In genomic region chr10:77501846-77502251, GRCh38 we compare ENCODE assay signal across 15 cellular contexts.
A peak's percentile ranks its signal among the peaks of the same experiment; 100 is the strongest.
DNase-seq lines count a peak whose midpoint lies in the region; FAIRE-seq and TF ChIP-seq lines count a peak whose summit lies in the region.
"Had no signal": no experiment of that assay in that cellular context is flagged by ENCODE, and none has a peak within 500 bp of the region (broad histone marks: within the 10 kb centered on the region; RNA-seq: fewer than 3 reads in every experiment).

No MANE protein-coding gene starts in this region.

- TF ChIP-seq CTCF in esophagus muscularis mucosa (IDR thresholded peaks at IDR 0.05), result no peak
- no peak for TF ChIP-seq CTCF in prostate gland (IDR thresholded peaks at IDR 0.05)

- H3K9ac ChIP-seq in skeletal muscle satellite cell (ENCODE audit: low read depth, low read length), result peak overlapping the region; percentile 40

- WGBS in esophagus muscularis mucosa, result 31% methylated on average over 4 of the region's 4 CpGs
- 67% methylated on average over 4 of the region's 4 CpGs for WGBS in prostate gland

- H3K4me1 ChIP-seq in esophagus muscularis mucosa (peaks cover 6 to 79% (median 63%) of the 10 kb centered on the region in 4 donors), skeletal muscle satellite cell (ENCODE audit: control insufficient read depth, insufficient read depth, low read length) (peaks cover 56% of the 10 kb centered on the region), prostate gland (replicated peaks) (peaks cover 2% of the 10 kb centered on the region)
- H3K4me1 ChIP-seq: colonic mucosa had no signal

- no peaks in the 10 kb centered on the region for H3K9me3 ChIP-seq in esophagus muscularis mucosa
- H3K9me3 ChIP-seq in skeletal muscle satellite cell (replicated peaks; ENCODE audit: low read length), result no peaks in the 10 kb centered on the region
- H3K9me3 ChIP-seq in prostate gland, result no peaks in the 10 kb centered on the region
- H3K9me3 ChIP-seq: colonic mucosa had no signal

- peak overlapping the region; percentile 60 for H3K4me2 ChIP-seq in skeletal muscle satellite cell (ENCODE audit: low read length)

- FAIRE-seq in GM12892 (lab: Jason Lieb, UNC) (peak; percentile 83), RCC 7860 (lab: Jason Lieb, UNC) (no peak)
- FAIRE-seq: islet of Langerhans had no signal

- H3K27ac ChIP-seq in esophagus muscularis mucosa (replicated peaks in 1 of 4) (peak overlapping the region; percentile 3 to 52 (median 38)), prostate gland (peak overlapping the region in 1 of 2 donors; percentile 13)
- H3K27ac ChIP-seq: colonic mucosa had no signal

- TF ChIP-seq POLR2A in GM12892 (IDR thresholded peaks at IDR 0.05; ENCODE audit: low read depth, low read length) (no peak), esophagus muscularis mucosa (IDR thresholded peaks at IDR 0.05; ENCODE audit: low read depth) (no peak), prostate gland (IDR thresholded peaks at IDR 0.05) (no peak)

- no peak for DNase-seq in GM12892 (ENCODE audit: insufficient read length)
- DNase-seq in RCC 7860 (ENCODE audit: low spot score), result peak; percentile 73
- DNase-seq in esophagus muscularis mucosa (ENCODE audit: extremely low spot score), result no peak
- DNase-seq in NCI-H1417 (lab: John Stamatoyannopoulos, UW), result no peak
- DNase-seq in prostate gland (ENCODE audit: low spot score), result no peak
- no peak for DNase-seq in NCI-H345 (lab: John Stamatoyannopoulos, UW)
- DNase-seq in glomerular visceral epithelial cell (ENCODE audit: extremely low spot score), result no peak
- DNase-seq: CD8-positive, alpha-beta memory T cell; colonic mucosa; NCI-H1436; NCI-H69; stimulated activated CD4-positive, alpha-beta T cell treated with anti-CD3 and anti-CD28 coated beads, Interleukin-2, amount 100 ng/mL, for 48 hours; stimulated activated naive B cell treated with anti-CD40 and anti-IgM and Interleukin-4, amounts not matched to agents 10 μg/mL and 1 μg/mL and 100 μg/mL, for 72 hours had no signal

- H3K36me3 ChIP-seq in esophagus muscularis mucosa (no peaks in the 10 kb centered on the region), skeletal muscle satellite cell (ENCODE audit: insufficient read depth, low read length) (no peaks in the 10 kb centered on the region), prostate gland (no peaks in the 10 kb centered on the region)
- H3K36me3 ChIP-seq: colonic mucosa had no signal

- TF ChIP-seq EP300 in esophagus muscularis mucosa (IDR thresholded peaks at IDR 0.05), result no peak

- H3K27me3 ChIP-seq in esophagus muscularis mucosa (no peaks in the 10 kb centered on the region), skeletal muscle satellite cell (ENCODE audit: control insufficient read depth, insufficient read depth, low read length) (no peaks in the 10 kb centered on the region), prostate gland (replicated peaks; ENCODE audit: insufficient read depth) (no peaks in the 10 kb centered on the region)
- H3K27me3 ChIP-seq: colonic mucosa had no signal

- intact Hi-C loops in esophagus muscularis mucosa (cut with DNase I) (no loop called here), prostate gland (cut with DNase I) (no loop called here)

- H3K4me3 ChIP-seq in esophagus muscularis mucosa, result no peak overlapping the region
- H3K4me3 ChIP-seq in skeletal muscle satellite cell (ENCODE audit: low read length), result peak overlapping the region; percentile 36
- H3K4me3 ChIP-seq in prostate gland, result no peak overlapping the region
- H3K4me3 ChIP-seq: colonic mucosa had no signal
